In the genomic region with DNA sequence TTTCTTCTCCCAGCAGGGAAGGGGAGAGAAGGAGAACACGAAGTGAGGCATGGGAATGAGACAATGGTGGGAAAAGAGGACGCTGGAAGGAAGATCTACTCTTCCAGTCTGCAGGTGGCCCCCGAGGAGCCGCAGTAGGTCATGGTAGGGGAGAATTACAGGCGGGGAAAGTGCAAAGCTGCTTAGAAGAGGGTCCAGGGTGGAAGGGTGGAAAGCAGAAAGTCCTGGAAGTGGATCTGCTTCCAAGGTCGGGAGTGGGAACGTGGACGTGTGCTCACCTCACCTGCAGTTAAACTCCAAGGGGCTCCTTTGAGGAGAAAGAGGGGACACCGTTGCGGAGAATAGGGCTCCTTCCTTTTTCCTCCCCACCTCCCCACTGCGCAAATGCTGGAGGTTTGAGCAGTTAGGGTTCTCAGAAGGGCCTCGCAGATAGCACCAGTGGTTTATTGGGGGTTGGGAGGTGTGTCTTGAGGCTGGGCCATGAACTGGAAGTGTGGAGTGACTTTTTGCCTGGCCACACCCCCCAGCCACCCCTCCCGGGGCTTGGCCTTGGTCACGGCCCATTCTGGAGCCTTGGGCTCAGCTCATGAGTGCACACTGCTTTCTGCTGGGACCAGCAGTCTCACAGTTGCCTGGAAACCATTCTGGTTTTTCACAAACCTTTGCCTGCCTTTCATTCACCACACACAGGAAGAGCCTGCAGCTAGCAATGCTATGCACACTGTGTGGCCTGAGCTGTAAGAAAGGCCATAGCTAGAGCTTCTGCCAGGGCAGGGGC, we compare ENCODE assay signal across 9 cellular contexts.
DNase-seq lines count a peak whose midpoint lies in the region; ATAC-seq lines count a peak whose summit lies in the region.
"Had no signal": no experiment of that assay in that cellular context is flagged by ENCODE, and none has a peak within 500 bp of the region (broad histone marks: within the 10 kb centered on the region; RNA-seq: fewer than 3 reads in every experiment).

No MANE protein-coding gene starts in this region.

- H3K9me3 ChIP-seq in Karpas-422 (ENCODE audit: low read length), result no peaks in the 10 kb centered on the region

- no peak overlapping the region for H2AFZ ChIP-seq in Karpas-422 (ENCODE audit: low read length)

- H4K20me1 ChIP-seq in Karpas-422 (ENCODE audit: insufficient read depth, low read depth, low read length), result no peaks in the 10 kb centered on the region

- ATAC-seq in GM19397 (IDR thresholded peaks at IDR 0.05; ENCODE audit: unreplicated experiment), result peak; percentile 63
- ATAC-seq in HG03571 (IDR thresholded peaks at IDR 0.05; ENCODE audit: unreplicated experiment), result peak; percentile 61
- peak; percentile 54 for ATAC-seq in memory B cell (ENCODE audit: low read depth)
- ATAC-seq: Panc1 had no signal

- H3K36me3 Mint-ChIP-seq in memory B cell, result no peaks in the 10 kb centered on the region

- no peak overlapping the region for H3K27ac ChIP-seq in Karpas-422 (ENCODE audit: low read length)

- no peaks in the 10 kb centered on the region for H3K79me2 ChIP-seq in Karpas-422 (ENCODE audit: low read length)

- H3K4me3 Mint-ChIP-seq in memory B cell, result no peak overlapping the region

- H3K9me2 ChIP-seq in Karpas-422 (replicated peaks; ENCODE audit: insufficient read depth, low read length), result no peaks in the 10 kb centered on the region

- no peaks in the 10 kb centered on the region for H3K9me3 Mint-ChIP-seq in memory B cell

- H3K4me1 Mint-ChIP-seq in memory B cell, result peaks cover 15% of the 10 kb centered on the region

- peak; percentile 62 for DNase-seq in activated CD8-positive, alpha-beta memory T cell treated with anti-CD3 and anti-CD28 coated beads, Interleukin-2, amount 50 U/mL, for 4 hours
- DNase-seq in memory B cell (ENCODE audit: low spot score in 2 of 2), result no peak
- no peak for DNase-seq in Karpas-422
- DNase-seq in NCI-H2107 (lab: John Stamatoyannopoulos, UW), result no peak
- DNase-seq in middle frontal gyrus (ENCODE audit: extremely low spot score, low spot score), result no peak
- DNase-seq in GM03348 (ENCODE audit: low spot score), result no peak

- H3K4me3 ChIP-seq in Karpas-422 (ENCODE audit: low read length), result no peak overlapping the region

- peaks cover 35% of the 10 kb centered on the region for H3K27me3 Mint-ChIP-seq in memory B cell

- H3K27ac Mint-ChIP-seq in memory B cell, result no peak overlapping the region

- H3K36me3 ChIP-seq in Karpas-422 (ENCODE audit: insufficient read depth, low read length), result no peaks in the 10 kb centered on the region

- no peak overlapping the region for H3K4me2 ChIP-seq in Karpas-422 (ENCODE audit: low read depth, low read length, poor library complexity, severe bottlenecking)

- H3K9ac ChIP-seq in Karpas-422 (ENCODE audit: low read length), result no peak overlapping the region

- no peaks in the 10 kb centered on the region for H3K4me1 ChIP-seq in Karpas-422 (ENCODE audit: low read length)

- no peaks in the 10 kb centered on the region for H3K27me3 ChIP-seq in Karpas-422 (ENCODE audit: low read length)
